In genomic region chr12:131152587-131152986, GRCh38 we compare ENCODE assay signal across 25 cellular contexts.
"Had no signal": no experiment of that assay in that cellular context is flagged by ENCODE, and none has a peak within 500 bp of the region (broad histone marks: within the 10 kb centered on the region; RNA-seq: fewer than 3 reads in every experiment).

No MANE protein-coding gene starts in this region.

- H3K9me3 ChIP-seq: Peyer's patch, SJSA1 had no signal

- H3K4me3 ChIP-seq: cardiac muscle cell, K562, Peyer's patch, SJSA1 had no signal

- H3K27ac ChIP-seq: brain microvascular endothelial cell, cardiac muscle cell, Peyer's patch, RWPE1, SJSA1 had no signal

- ATAC-seq: K562, WTC11 had no signal

- H3K27me3 ChIP-seq: brain microvascular endothelial cell, Peyer's patch, SJSA1 had no signal

- DNase-seq: activated CD4-positive, alpha-beta T cell treated with anti-CD3 and anti-CD28 coated beads for 1 hour; activated CD4-positive, alpha-beta T cell treated with anti-CD3 and anti-CD28 coated beads, Interleukin-2, amount 10 ng/mL, durations not matched to agents 24 days and 14 days; activated CD4-positive, alpha-beta T cell treated with anti-CD3 and anti-CD28 coated beads, Interleukin-2, amount 50 U/mL, for 48 hours; activated CD8-positive, alpha-beta memory T cell treated with anti-CD3 and anti-CD28 coated beads, Interleukin-2, amount 50 U/mL, for 48 hours; activated naive CD4-positive, alpha-beta T cell treated with anti-CD3 and anti-CD28 coated beads for 36 hours; activated naive CD8-positive, alpha-beta T cell treated with anti-CD3 and anti-CD28 coated beads for 36 hours; activated T-cell treated with anti-CD3 and anti-CD28 coated beads, Interleukin-2, amount 50 U/mL, for 1 hour; brain microvascular endothelial cell; Karpas-422; MM.1S; NCI-H1105; NCI-H1436; NCI-H1694 treated with DMSO at 0.1 percent for 48 hours; NCI-H2029 treated with DMSO at 0.1 percent for 48 hours; NCI-H345; NCI-H510A; NCI-H526 treated with DMSO at 0.1 percent for 48 hours; NCI-H82; Peyer's patch; SHP77 had no signal

- H3K36me3 ChIP-seq: brain microvascular endothelial cell, cardiac muscle cell, Peyer's patch, SJSA1 had no signal

- H3K4me1 ChIP-seq: Peyer's patch, SJSA1 had no signal
